Comparison of ENCODE assay signal across 1 cellular context in genomic region chr17:76452646-76453430, GRCh38.
TF ChIP-seq lines count a peak whose summit lies in the region.

Gene UBE2O, minus strand, starts transcription at chr17:76453152. Its CDS starts 11 bp downstream, at chr17:76453141.

TF ChIP-seq in HepG2, 621 proteins besides CTCF, POLR2A, EP300 and RAD21 (continued from another document and continues in another):
- peak; percentile 66; the same call in 1 of the 2 replicates for TF ChIP-seq TFDP1 (CRISPR knock-in tag; IDR thresholded peaks at IDR 0.05; ENCODE audit: borderline replicate concordance)
- no peak for TF ChIP-seq ZNF615 (CRISPR knock-in tag; IDR thresholded peaks at IDR 0.05; ENCODE audit: borderline replicate concordance)
- TF ChIP-seq KLF13 (CRISPR knock-in tag; IDR thresholded peaks at IDR 0.05), result no peak
- TF ChIP-seq SP1 (IDR thresholded peaks at IDR 0.05), result no peak
- peak; percentile 85 for TF ChIP-seq SP1 (CRISPR knock-in tag; IDR thresholded peaks at IDR 0.05)
- TF ChIP-seq ZNF432 (CRISPR knock-in tag; IDR thresholded peaks at IDR 0.05; ENCODE audit: borderline replicate concordance), result no peak
- TF ChIP-seq ZNF556 (CRISPR knock-in tag; IDR thresholded peaks at IDR 0.05; ENCODE audit: borderline replicate concordance), result peak; percentile 84; the same call in 1 of the 2 replicates
- no peak for TF ChIP-seq SIN3B (IDR thresholded peaks at IDR 0.05; ENCODE audit: low read length)
- TF ChIP-seq ZNF546 (CRISPR knock-in tag; conservative IDR thresholded peaks at IDR 0.05), result peak; percentile 81; the same call in 1 of the 2 replicates
- no peak; the same call in 1 of the 2 replicates for TF ChIP-seq NCOR1 (IDR thresholded peaks at IDR 0.05; ENCODE audit: borderline replicate concordance, low read length)
- TF ChIP-seq, protein P1, sequence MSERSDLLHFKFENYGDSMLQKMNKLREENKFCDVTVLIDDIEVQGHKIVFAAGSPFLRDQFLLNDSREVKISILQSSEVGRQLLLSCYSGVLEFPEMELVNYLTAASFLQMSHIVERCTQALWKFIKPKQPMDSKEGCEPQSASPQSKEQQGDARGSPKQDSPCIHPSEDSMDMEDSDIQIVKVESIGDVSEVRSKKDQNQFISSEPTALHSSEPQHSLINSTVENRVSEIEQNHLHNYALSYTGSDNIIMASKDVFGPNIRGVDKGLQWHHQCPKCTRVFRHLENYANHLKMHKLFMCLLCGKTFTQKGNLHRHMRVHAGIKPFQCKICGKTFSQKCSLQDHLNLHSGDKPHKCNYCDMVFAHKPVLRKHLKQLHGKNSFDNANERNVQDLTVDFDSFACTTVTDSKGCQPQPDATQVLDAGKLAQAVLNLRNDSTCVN (CRISPR knock-in tag; IDR thresholded peaks at IDR 0.05; ENCODE audit: borderline replicate concordance), result 0 out of 2 replicates have a peak, but pooled peaks have one; percentile 11
- 0 out of 2 replicates have a peak, but pooled peaks have one; percentile 44 for TF ChIP-seq ZNF703 (CRISPR knock-in tag; IDR thresholded peaks at IDR 0.05; ENCODE audit: borderline replicate concordance)
- TF ChIP-seq PLSCR1 (CRISPR knock-in tag; IDR thresholded peaks at IDR 0.05; ENCODE audit: borderline replicate concordance), result no peak
- peak; percentile 11; the same call in 1 of the 2 replicates for TF ChIP-seq ZNF331 (CRISPR knock-in tag; IDR thresholded peaks at IDR 0.05)
- TF ChIP-seq TEAD2 (CRISPR knock-in tag; IDR thresholded peaks at IDR 0.05), result no peak
- no peak; the same call in 1 of the 2 replicates for TF ChIP-seq FOXO1 (CRISPR knock-in tag; IDR thresholded peaks at IDR 0.05)
- 0 out of 2 replicates have a peak, but pooled peaks have one; percentile 64 for TF ChIP-seq ZBTB46 (CRISPR knock-in tag; IDR thresholded peaks at IDR 0.05; ENCODE audit: borderline replicate concordance)
- no peak; the same call in 1 of the 2 replicates for TF ChIP-seq DZIP1 (CRISPR knock-in tag; IDR thresholded peaks at IDR 0.05)
- peak; percentile 40 for TF ChIP-seq SRSF1 (optimal IDR thresholded peaks at IDR 0.05; ENCODE audit: low read depth, low read length)
- TF ChIP-seq ZNF3 (CRISPR knock-in tag; IDR thresholded peaks at IDR 0.05), result no peak
- TF ChIP-seq TIGD3 (CRISPR knock-in tag; IDR thresholded peaks at IDR 0.05; ENCODE audit: borderline replicate concordance), result no peak
- TF ChIP-seq STAG1 (CRISPR knock-in tag; IDR thresholded peaks at IDR 0.05), result no peak; the same call in 1 of the 2 replicates
- no peak for TF ChIP-seq RELA (CRISPR knock-in tag; IDR thresholded peaks at IDR 0.05)
- no peak for TF ChIP-seq ELF1 (CRISPR knock-in tag; IDR thresholded peaks at IDR 0.05)
- no peak; the same call in 1 of the 2 replicates for TF ChIP-seq ZBED4 (CRISPR knock-in tag; IDR thresholded peaks at IDR 0.05; ENCODE audit: borderline replicate concordance)
- no peak for TF ChIP-seq RBM39 (IDR thresholded peaks at IDR 0.05; ENCODE audit: low read depth, low read length, poor library complexity, severe bottlenecking)
- TF ChIP-seq HNF4A (CRISPR knock-in tag; IDR thresholded peaks at IDR 0.05), result no peak
- no peak for TF ChIP-seq ATAD3A (CRISPR knock-in tag; IDR thresholded peaks at IDR 0.05)
- no peak for TF ChIP-seq ZFAT (CRISPR knock-in tag; conservative IDR thresholded peaks at IDR 0.05)
- no peak for TF ChIP-seq TSC22D2 (CRISPR knock-in tag; IDR thresholded peaks at IDR 0.05; ENCODE audit: borderline replicate concordance)
- TF ChIP-seq SIX1 (CRISPR knock-in tag; IDR thresholded peaks at IDR 0.05; ENCODE audit: borderline replicate concordance), result no peak
- no peak for TF ChIP-seq ZMYM4 (CRISPR knock-in tag; IDR thresholded peaks at IDR 0.05)
- TF ChIP-seq, protein P2, sequence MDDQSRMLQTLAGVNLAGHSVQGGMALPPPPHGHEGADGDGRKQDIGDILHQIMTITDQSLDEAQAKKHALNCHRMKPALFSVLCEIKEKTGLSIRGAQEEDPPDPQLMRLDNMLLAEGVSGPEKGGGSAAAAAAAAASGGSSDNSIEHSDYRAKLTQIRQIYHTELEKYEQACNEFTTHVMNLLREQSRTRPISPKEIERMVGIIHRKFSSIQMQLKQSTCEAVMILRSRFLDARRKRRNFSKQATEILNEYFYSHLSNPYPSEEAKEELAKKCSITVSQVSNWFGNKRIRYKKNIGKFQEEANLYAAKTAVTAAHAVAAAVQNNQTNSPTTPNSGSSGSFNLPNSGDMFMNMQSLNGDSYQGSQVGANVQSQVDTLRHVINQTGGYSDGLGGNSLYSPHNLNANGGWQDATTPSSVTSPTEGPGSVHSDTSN (CRISPR knock-in tag; IDR thresholded peaks at IDR 0.05; ENCODE audit: borderline replicate concordance), result no peak
- no peak for TF ChIP-seq MTA3 (CRISPR knock-in tag; IDR thresholded peaks at IDR 0.05)
- no peak for TF ChIP-seq ZBTB3 (CRISPR knock-in tag; IDR thresholded peaks at IDR 0.05; ENCODE audit: borderline replicate concordance, low read depth)
- TF ChIP-seq RNF2 (conservative IDR thresholded peaks at IDR 0.05; ENCODE audit: low read depth), result 0 out of 2 replicates have a peak, but pooled peaks have one; percentile 57
- no peak for TF ChIP-seq NAIF1 (CRISPR knock-in tag; IDR thresholded peaks at IDR 0.05; ENCODE audit: borderline replicate concordance)
- no peak for TF ChIP-seq ARID5B (CRISPR knock-in tag; IDR thresholded peaks at IDR 0.05)
- TF ChIP-seq ATF7-NPFF (CRISPR knock-in tag; IDR thresholded peaks at IDR 0.05; ENCODE audit: low read depth), result peak; percentile 49; the same call in 1 of the 2 replicates
- no peak; the same call in 1 of the 2 replicates for TF ChIP-seq POGK (CRISPR knock-in tag; conservative IDR thresholded peaks at IDR 0.05)
- no peak; the same call in 1 of the 2 replicates for TF ChIP-seq ZFP90 (CRISPR knock-in tag; IDR thresholded peaks at IDR 0.05; ENCODE audit: borderline replicate concordance)
